9 cellular contexts compared by ENCODE assay signal in genomic region chr9:109182940-109183798, GRCh38. TPM values are rescaled to one million over a fixed set of nuclear protein-coding genes. Genes with fewer than 3 reads are reported as not detected.
A peak's percentile ranks its signal among the peaks of the same experiment; 100 is the strongest.
DNase-seq lines count a peak whose midpoint lies in the region; ATAC-seq and TF ChIP-seq lines count a peak whose summit lies in the region.
"Had no signal": no experiment of that assay in that cellular context is flagged by ENCODE, and none has a peak within 500 bp of the region (broad histone marks: within the 10 kb centered on the region; RNA-seq: fewer than 3 reads in every experiment).

No MANE protein-coding gene starts in this region.

- CTCF ChIA-PET in activated CD4-positive, alpha-beta memory T cell treated with anti-CD3 and anti-CD28 coated beads for 36 hours (lab: Charles Lee), result interaction anchor here (0.9 to 1.2 kb wide), 4 partner anchors 13 to 165 kb away, joined by 3 to 4 read pairs (median 3); no protein-coding TSS in a partner anchor
- CTCF ChIA-PET in activated CD4-positive, alpha-beta memory T cell treated with anti-CD3 and anti-CD28 coated beads, Interleukin-2, amount 10 ng/mL, durations not matched to agents 7 days and 5 days (lab: Charles Lee), result interaction anchor here (1.9 kb wide), 1 partner anchor 10 kb away, joined by 6 read pairs; no protein-coding TSS in a partner anchor

- POLR2A ChIA-PET in activated CD4-positive, alpha-beta memory T cell treated with anti-CD3 and anti-CD28 coated beads for 36 hours (lab: Charles Lee), result no interaction called here
- POLR2A ChIA-PET in activated CD4-positive, alpha-beta memory T cell treated with anti-CD3 and anti-CD28 coated beads, Interleukin-2, amount 10 ng/mL, durations not matched to agents 7 days and 5 days (lab: Charles Lee), result no interaction called here

- peak; percentile 33 for TF ChIP-seq CTCF in HL-60 (IDR thresholded peaks at IDR 0.05; ENCODE audit: insufficient read depth, low read length)
- TF ChIP-seq CTCF in WI38 (IDR thresholded peaks at IDR 0.05; ENCODE audit: low read depth, low read length), result peak; percentile 53

- H3K27me3 Mint-ChIP-seq in activated CD4-positive, alpha-beta memory T cell treated with anti-CD3 and anti-CD28 coated beads for 36 hours, result peaks cover 7% of the 10 kb centered on the region
- H3K27me3 Mint-ChIP-seq in activated CD4-positive, alpha-beta memory T cell treated with anti-CD3 and anti-CD28 coated beads, Interleukin-2, amount 10 ng/mL, durations not matched to agents 7 days and 5 days, result peaks cover 16% of the 10 kb centered on the region

- H3K4me3 ChIP-seq in HL-60 (replicated peaks; ENCODE audit: insufficient read depth, low read length) (no peak overlapping the region), WI38 (ENCODE audit: low read depth, low read length) (no peak overlapping the region)

- H3K27ac ChIP-seq in HL-60 (replicated peaks), result no peak overlapping the region

- H3K27ac Mint-ChIP-seq in activated CD4-positive, alpha-beta memory T cell treated with anti-CD3 and anti-CD28 coated beads for 36 hours, result no peak overlapping the region
- H3K27ac Mint-ChIP-seq in activated CD4-positive, alpha-beta memory T cell treated with anti-CD3 and anti-CD28 coated beads, Interleukin-2, amount 10 ng/mL, durations not matched to agents 7 days and 5 days, result no peak overlapping the region
- H3K27ac Mint-ChIP-seq: activated naive CD4-positive, alpha-beta T cell treated with anti-CD3 and anti-CD28 coated beads, Interleukin-2, amount 50 U/mL, for 72 hours had no signal

- no peaks in the 10 kb centered on the region for H3K36me3 Mint-ChIP-seq in activated CD4-positive, alpha-beta memory T cell treated with anti-CD3 and anti-CD28 coated beads for 36 hours
- no peaks in the 10 kb centered on the region for H3K36me3 Mint-ChIP-seq in activated CD4-positive, alpha-beta memory T cell treated with anti-CD3 and anti-CD28 coated beads, Interleukin-2, amount 10 ng/mL, durations not matched to agents 7 days and 5 days (ENCODE audit: low read depth)
- H3K36me3 Mint-ChIP-seq: activated naive CD4-positive, alpha-beta T cell treated with anti-CD3 and anti-CD28 coated beads, Interleukin-2, amount 50 U/mL, for 72 hours had no signal

- H3K4me3 Mint-ChIP-seq in activated CD4-positive, alpha-beta memory T cell treated with anti-CD3 and anti-CD28 coated beads for 36 hours, result no peak overlapping the region
- H3K4me3 Mint-ChIP-seq in activated CD4-positive, alpha-beta memory T cell treated with anti-CD3 and anti-CD28 coated beads, Interleukin-2, amount 10 ng/mL, durations not matched to agents 7 days and 5 days, result no peak overlapping the region

- peak; percentile 24 for DNase-seq in activated CD4-positive, alpha-beta memory T cell treated with anti-CD3 and anti-CD28 coated beads for 36 hours
- no peak for DNase-seq in activated CD4-positive, alpha-beta memory T cell treated with anti-CD3 and anti-CD28 coated beads, Interleukin-2, amount 10 ng/mL, durations not matched to agents 7 days and 5 days
- DNase-seq in HL-60 (ENCODE audit: low read depth in 1 of 2, low spot score in 1 of 2) (peak in 1 of 2 experiments; percentile 13), iPS-NIHi11 (ENCODE audit: low spot score) (peak; percentile 77), NCI-H345 (lab: John Stamatoyannopoulos, UW) (no peak), KG1 (lab: John Stamatoyannopoulos, UW) (no peak)

- peaks cover 11% of the 10 kb centered on the region for H3K4me1 Mint-ChIP-seq in activated CD4-positive, alpha-beta memory T cell treated with anti-CD3 and anti-CD28 coated beads for 36 hours (ENCODE audit: low read depth)
- peaks cover 6% of the 10 kb centered on the region for H3K4me1 Mint-ChIP-seq in activated CD4-positive, alpha-beta memory T cell treated with anti-CD3 and anti-CD28 coated beads, Interleukin-2, amount 10 ng/mL, durations not matched to agents 7 days and 5 days

- no peak for ATAC-seq in HG02610 (IDR thresholded peaks at IDR 0.05; ENCODE audit: unreplicated experiment)
- ATAC-seq: activated naive CD4-positive, alpha-beta T cell treated with anti-CD3 and anti-CD28 coated beads, Interleukin-2, amount 50 U/mL, for 72 hours had no signal

- no peaks in the 10 kb centered on the region for H3K9me3 Mint-ChIP-seq in activated CD4-positive, alpha-beta memory T cell treated with anti-CD3 and anti-CD28 coated beads for 36 hours
- no peaks in the 10 kb centered on the region for H3K9me3 Mint-ChIP-seq in activated CD4-positive, alpha-beta memory T cell treated with anti-CD3 and anti-CD28 coated beads, Interleukin-2, amount 10 ng/mL, durations not matched to agents 7 days and 5 days
- H3K9me3 Mint-ChIP-seq: activated naive CD4-positive, alpha-beta T cell treated with anti-CD3 and anti-CD28 coated beads, Interleukin-2, amount 50 U/mL, for 72 hours had no signal

- intact Hi-C loops in activated CD4-positive, alpha-beta memory T cell treated with anti-CD3 and anti-CD28 coated beads for 36 hours (cut with micrococcal nuclease), result loop anchor here (5.0 to 10.0 kb wide), 2 partner anchors 142 to 229 kb away; partner anchors contain the start of gene EPB41L4B

- no peaks in the 10 kb centered on the region for H3K27me3 ChIP-seq in HL-60 (ENCODE audit: insufficient read depth, poor library complexity, severe bottlenecking)

RNA-seq across cellular contexts. Expression of gene FRRS1L, which starts 16.1 kb away (rescaled TPM):
- total RNA-seq in activated CD4-positive, alpha-beta memory T cell treated with anti-CD3 and anti-CD28 coated beads for 36 hours, result not detected
- total RNA-seq in activated CD4-positive, alpha-beta memory T cell treated with anti-CD3 and anti-CD28 coated beads, Interleukin-2, amount 10 ng/mL, durations not matched to agents 7 days and 5 days, result not detected
- total RNA-seq: activated naive CD4-positive, alpha-beta T cell treated with anti-CD3 and anti-CD28 coated beads, Interleukin-2, amount 50 U/mL, for 72 hours had no signal

Comparison
In these comparisons a context has a peak if more than half of its experiments do, and no peak if none do; other contexts are left out.
1. DNase-seq: peak in activated CD4-positive, alpha-beta memory T cell treated with anti-CD3 and anti-CD28 coated beads for 36 hours (single experiment) and iPS-NIHi11 (single experiment); none in activated CD4-positive, alpha-beta memory T cell treated with anti-CD3 and anti-CD28 coated beads, Interleukin-2, amount 10 ng/mL, durations not matched to agents 7 days and 5 days (single experiment), NCI-H345 (single experiment) and KG1 (single experiment).